Comparison of ENCODE assay signal across 20 cellular contexts in the genomic region with DNA sequence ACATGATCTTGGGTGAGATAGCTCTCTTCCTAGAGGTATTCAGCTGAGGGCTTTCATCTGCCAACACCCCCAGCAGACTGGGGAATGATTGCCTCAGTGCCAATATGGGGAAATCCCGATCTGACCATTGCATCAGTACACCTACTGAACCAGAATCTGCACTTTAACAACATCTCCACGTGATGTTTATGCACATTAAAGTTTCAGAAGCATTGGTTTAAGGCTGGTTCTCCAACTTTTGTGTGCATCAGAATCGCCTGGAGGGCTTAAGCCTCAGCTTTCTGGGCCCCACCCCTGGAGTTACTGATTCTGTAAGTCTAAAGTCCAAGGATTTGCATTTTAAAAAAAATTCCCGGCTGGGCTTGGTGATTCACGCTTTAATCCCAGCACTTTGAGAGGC.
A peak's percentile ranks its signal among the peaks of the same experiment; 100 is the strongest.
DNase-seq lines count a peak whose midpoint lies in the region; ATAC-seq, FAIRE-seq and TF ChIP-seq lines count a peak whose summit lies in the region.
"Had no signal": no experiment of that assay in that cellular context is flagged by ENCODE, and none has a peak within 500 bp of the region (broad histone marks: within the 10 kb centered on the region; RNA-seq: fewer than 3 reads in every experiment).

No MANE protein-coding gene starts in this region.

- no peaks in the 10 kb centered on the region for H3K36me3 Mint-ChIP-seq in GM23338 (ENCODE audit: low read depth)
- H3K36me3 Mint-ChIP-seq: natural killer cell treated with Interleukin-12 subunit alpha and Interleukin-12 subunit beta and Interleukin-15 and Interleukin-18, amount 100 ng/mL, for 72 hours had no signal

- DNase-seq in GM23338 (ENCODE audit: low spot score): no peak
- DNase-seq in NCI-H82 (lab: John Stamatoyannopoulos, UW): peak; percentile 83
- peak; percentile 80 for DNase-seq in epithelial cell of esophagus (ENCODE audit: low read depth)
- peak; percentile 40 for DNase-seq in posterior vena cava (ENCODE audit: low spot score)
- DNase-seq in kidney: no peak
- DNase-seq in hepatic stellate cell (ENCODE audit: low spot score): no peak
- DNase-seq in medulla oblongata (ENCODE audit: extremely low spot score): no peak
- DNase-seq: activated CD4-positive, CD25-positive, alpha-beta regulatory T cell; activated effector memory CD4-positive, alpha-beta T cell treated with anti-CD3 and anti-CD28 coated beads, Interleukin-2, amount 50 U/mL, for 16 hours; DMS79; left ventricle myocardium superior; stimulated activated CD4-positive, alpha-beta T cell treated with anti-CD3 and anti-CD28 coated beads, Interleukin-2, amount 100 ng/mL, for 24 hours; T-helper 1 cell; upper lobe of left lung had no signal

- H3K4me3 ChIP-seq in GM23338: no peak overlapping the region
- no peak overlapping the region for H3K4me3 ChIP-seq in epithelial cell of esophagus (ENCODE audit: low read length)
- H3K4me3 ChIP-seq in kidney (ENCODE audit: low read length in 2 of 2): no peak overlapping the region
- H3K4me3 ChIP-seq: ascending aorta, coronary artery, esophagus muscularis mucosa, right atrium auricular region, upper lobe of left lung had no signal

- intact Hi-C loops in posterior vena cava (cut with DNase I) (no loop called here), kidney (cut with DNase I) (no loop called here)

- peaks cover 6% of the 10 kb centered on the region for H3K27me3 Mint-ChIP-seq in GM23338 (ENCODE audit: insufficient read depth, low read depth, poor library complexity)

- H3K9ac ChIP-seq in kidney (ENCODE audit: low read length in 2 of 2): no peak overlapping the region

- no peak overlapping the region for H3K27ac ChIP-seq in GM23338 (ENCODE audit: low read depth)
- H3K27ac ChIP-seq in kidney (ENCODE audit: low read depth in 2 of 2, low read length in 2 of 2): no peak overlapping the region
- H3K27ac ChIP-seq: ascending aorta, coronary artery, esophagus muscularis mucosa, right atrium auricular region, upper lobe of left lung had no signal

- no peak overlapping the region for H3K4me2 ChIP-seq in GM23338

- TF ChIP-seq CTCF in GM23338 (conservative IDR thresholded peaks at IDR 0.05; ENCODE audit: low read depth in 2 of 2) (no peak), epithelial cell of esophagus (IDR thresholded peaks at IDR 0.05; ENCODE audit: insufficient read depth, low read depth, low read length, missing control alignments) (no peak), kidney (IDR thresholded peaks at IDR 0.05; ENCODE audit: borderline replicate concordance, extremely low read depth, insufficient read depth) (no peak)

- no peaks in the 10 kb centered on the region for H3K9me3 Mint-ChIP-seq in GM23338
- H3K9me3 Mint-ChIP-seq: natural killer cell treated with Interleukin-12 subunit alpha and Interleukin-12 subunit beta and Interleukin-15 and Interleukin-18, amount 100 ng/mL, for 72 hours had no signal

- no peak for ATAC-seq in GM23338
- ATAC-seq: left ventricle myocardium superior; natural killer cell treated with Interleukin-12 subunit alpha and Interleukin-12 subunit beta and Interleukin-15 and Interleukin-18, amount 100 ng/mL, for 72 hours had no signal

- H3K4me3 Mint-ChIP-seq in GM23338: no peak overlapping the region
- H3K4me3 Mint-ChIP-seq: natural killer cell treated with Interleukin-12 subunit alpha and Interleukin-12 subunit beta and Interleukin-15 and Interleukin-18, amount 100 ng/mL, for 72 hours had no signal

- H3K4me1 Mint-ChIP-seq in GM23338: peaks cover 8% of the 10 kb centered on the region; the same call in 1 of the 3 replicates

- H3K27me3 ChIP-seq in GM23338 (ENCODE audit: insufficient read depth): no peaks in the 10 kb centered on the region
- H3K27me3 ChIP-seq: ascending aorta, esophagus muscularis mucosa, right atrium auricular region, upper lobe of left lung had no signal

- no peaks in the 10 kb centered on the region for H3K9me3 ChIP-seq in kidney (ENCODE audit: control insufficient read depth in 1 of 2, low read length in 2 of 2)
- H3K9me3 ChIP-seq: ascending aorta, esophagus muscularis mucosa, right atrium auricular region, upper lobe of left lung had no signal

- no peaks in the 10 kb centered on the region for H4K20me1 ChIP-seq in GM23338 (replicated peaks; ENCODE audit: insufficient read depth)

- peak overlapping the region; percentile 43; the same call in 1 of the 2 replicates for H2AFZ ChIP-seq in GM23338

- no peaks in the 10 kb centered on the region for H3F3A ChIP-seq in GM23338 (replicated peaks; ENCODE audit: low read depth)

- no peaks in the 10 kb centered on the region for H3K36me3 ChIP-seq in GM23338 (ENCODE audit: insufficient read depth)
- H3K36me3 ChIP-seq in kidney (ENCODE audit: control insufficient read depth in 1 of 2, insufficient read depth in 2 of 2, low read length in 2 of 2): no peaks in the 10 kb centered on the region
- H3K36me3 ChIP-seq: ascending aorta, esophagus muscularis mucosa, right atrium auricular region, upper lobe of left lung had no signal

- no peaks in the 10 kb centered on the region for H3K9me2 ChIP-seq in GM23338 (ENCODE audit: insufficient read depth)

- no peaks in the 10 kb centered on the region for H3K79me2 ChIP-seq in GM23338 (replicated peaks; ENCODE audit: insufficient read depth)

- no peak for FAIRE-seq in kidney (lab: Jason Lieb, UNC)
- FAIRE-seq: H1 had no signal

- H3K4me1 ChIP-seq in GM23338 (ENCODE audit: insufficient read depth) (no peaks in the 10 kb centered on the region), kidney (ENCODE audit: control insufficient read depth in 1 of 2, insufficient read depth in 1 of 2, low read depth in 1 of 2, low read length in 2 of 2) (no peaks in the 10 kb centered on the region)
- H3K4me1 ChIP-seq: ascending aorta, esophagus muscularis mucosa, right atrium auricular region, upper lobe of left lung had no signal

- H3K27ac Mint-ChIP-seq in GM23338: no peak overlapping the region
- H3K27ac Mint-ChIP-seq: natural killer cell treated with Interleukin-12 subunit alpha and Interleukin-12 subunit beta and Interleukin-15 and Interleukin-18, amount 100 ng/mL, for 72 hours had no signal

TF ChIP-seq in GM23338, 12 proteins besides CTCF, POLR2A, EP300 and RAD21:
- TF ChIP-seq, protein P1, sequence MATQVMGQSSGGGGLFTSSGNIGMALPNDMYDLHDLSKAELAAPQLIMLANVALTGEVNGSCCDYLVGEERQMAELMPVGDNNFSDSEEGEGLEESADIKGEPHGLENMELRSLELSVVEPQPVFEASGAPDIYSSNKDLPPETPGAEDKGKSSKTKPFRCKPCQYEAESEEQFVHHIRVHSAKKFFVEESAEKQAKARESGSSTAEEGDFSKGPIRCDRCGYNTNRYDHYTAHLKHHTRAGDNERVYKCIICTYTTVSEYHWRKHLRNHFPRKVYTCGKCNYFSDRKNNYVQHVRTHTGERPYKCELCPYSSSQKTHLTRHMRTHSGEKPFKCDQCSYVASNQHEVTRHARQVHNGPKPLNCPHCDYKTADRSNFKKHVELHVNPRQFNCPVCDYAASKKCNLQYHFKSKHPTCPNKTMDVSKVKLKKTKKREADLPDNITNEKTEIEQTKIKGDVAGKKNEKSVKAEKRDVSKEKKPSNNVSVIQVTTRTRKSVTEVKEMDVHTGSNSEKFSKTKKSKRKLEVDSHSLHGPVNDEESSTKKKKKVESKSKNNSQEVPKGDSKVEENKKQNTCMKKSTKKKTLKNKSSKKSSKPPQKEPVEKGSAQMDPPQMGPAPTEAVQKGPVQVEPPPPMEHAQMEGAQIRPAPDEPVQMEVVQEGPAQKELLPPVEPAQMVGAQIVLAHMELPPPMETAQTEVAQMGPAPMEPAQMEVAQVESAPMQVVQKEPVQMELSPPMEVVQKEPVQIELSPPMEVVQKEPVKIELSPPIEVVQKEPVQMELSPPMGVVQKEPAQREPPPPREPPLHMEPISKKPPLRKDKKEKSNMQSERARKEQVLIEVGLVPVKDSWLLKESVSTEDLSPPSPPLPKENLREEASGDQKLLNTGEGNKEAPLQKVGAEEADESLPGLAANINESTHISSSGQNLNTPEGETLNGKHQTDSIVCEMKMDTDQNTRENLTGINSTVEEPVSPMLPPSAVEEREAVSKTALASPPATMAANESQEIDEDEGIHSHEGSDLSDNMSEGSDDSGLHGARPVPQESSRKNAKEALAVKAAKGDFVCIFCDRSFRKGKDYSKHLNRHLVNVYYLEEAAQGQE (IDR thresholded peaks at IDR 0.05; ENCODE audit: unreplicated experiment): no peak
- no peak for TF ChIP-seq POLR2AphosphoS5 (IDR thresholded peaks at IDR 0.05; ENCODE audit: low read depth)

Comparison
In these comparisons a context has a peak if more than half of its experiments do, and no peak if none do; other contexts are left out.
1. DNase-seq: peak in NCI-H82 (single experiment), epithelial cell of esophagus (single experiment) and posterior vena cava (single experiment); none in GM23338 (single experiment), kidney (single experiment), hepatic stellate cell (single experiment) and medulla oblongata (single experiment).